In the genomic region with DNA sequence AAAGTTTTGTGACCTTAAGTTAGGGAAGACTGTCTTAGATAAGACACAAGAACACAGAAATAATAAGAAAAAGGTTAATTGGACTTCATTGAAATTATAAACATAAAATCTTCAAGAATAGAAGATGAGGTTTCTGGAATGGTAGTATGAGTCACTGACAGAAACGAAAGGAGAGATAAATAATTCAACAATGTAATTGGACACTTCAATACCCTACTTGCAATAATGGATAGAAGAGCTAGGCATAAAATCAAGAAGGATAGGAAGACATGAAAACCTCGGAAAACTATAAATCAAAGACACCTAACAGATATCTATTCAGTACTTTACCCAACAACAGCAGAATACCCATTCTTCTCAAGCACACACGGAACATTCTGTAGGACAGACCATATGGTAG, we compare ENCODE assay signal across 2 cellular contexts.
TF ChIP-seq lines count a peak whose summit lies in the region.

No MANE protein-coding gene starts in this region.

TF ChIP-seq in HepG2, 621 proteins besides CTCF, POLR2A, EP300 and RAD21:
- no peak for TF ChIP-seq XBP1 (CRISPR knock-in tag; IDR thresholded peaks at IDR 0.05)
- TF ChIP-seq ZFP1 (CRISPR knock-in tag; IDR thresholded peaks at IDR 0.05): peak; percentile 40; the same call in 1 of the 2 replicates

TF ChIP-seq in IMR-90, 13 proteins besides CTCF, POLR2A, EP300 and RAD21:
- TF ChIP-seq RCOR1 (IDR thresholded peaks at IDR 0.05; ENCODE audit: insufficient replicate concordance, low read length): no peak
- TF ChIP-seq, protein P1, sequence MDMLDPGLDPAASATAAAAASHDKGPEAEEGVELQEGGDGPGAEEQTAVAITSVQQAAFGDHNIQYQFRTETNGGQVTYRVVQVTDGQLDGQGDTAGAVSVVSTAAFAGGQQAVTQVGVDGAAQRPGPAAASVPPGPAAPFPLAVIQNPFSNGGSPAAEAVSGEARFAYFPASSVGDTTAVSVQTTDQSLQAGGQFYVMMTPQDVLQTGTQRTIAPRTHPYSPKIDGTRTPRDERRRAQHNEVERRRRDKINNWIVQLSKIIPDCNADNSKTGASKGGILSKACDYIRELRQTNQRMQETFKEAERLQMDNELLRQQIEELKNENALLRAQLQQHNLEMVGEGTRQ (IDR thresholded peaks at IDR 0.05; ENCODE audit: low read depth, low read length): no peak
